ENCODE assay signal across 8 cellular contexts in the genomic region with DNA sequence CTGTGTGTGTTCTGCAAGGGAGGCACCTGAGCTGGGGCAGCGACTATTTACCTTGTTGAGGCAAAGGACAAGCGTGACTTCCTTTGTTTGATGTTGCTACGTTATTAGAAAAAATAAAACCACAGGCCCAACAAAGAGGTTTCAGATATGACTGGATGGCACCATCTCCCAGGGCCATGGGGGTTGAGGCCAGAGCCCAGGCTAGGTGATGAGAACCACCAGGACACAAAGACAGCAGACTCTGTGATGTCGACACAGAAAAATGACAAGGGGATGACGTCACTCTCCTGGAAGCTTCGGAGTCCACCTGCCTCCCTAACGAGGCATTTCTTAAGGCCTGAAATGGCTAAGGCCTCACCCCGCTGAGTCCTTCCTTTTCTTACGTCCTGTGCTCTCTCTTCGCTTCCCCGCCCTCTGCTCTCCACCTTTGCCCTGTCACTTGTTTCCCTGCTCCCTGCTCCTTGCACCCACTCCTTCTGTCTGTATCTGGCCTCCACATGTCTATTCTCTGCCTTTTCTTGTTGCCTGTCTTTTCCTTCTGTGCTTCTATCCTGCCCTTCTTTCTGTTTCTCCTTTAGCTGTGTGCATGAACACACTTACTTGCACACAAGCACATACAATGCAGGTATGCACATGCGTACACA.
DNase-seq lines count a peak whose midpoint lies in the region; ATAC-seq and TF ChIP-seq lines count a peak whose summit lies in the region.

No MANE protein-coding gene starts in this region.

- no peak for ATAC-seq in HG03039 (IDR thresholded peaks at IDR 0.05; ENCODE audit: unreplicated experiment)

- H3K36me3 Mint-ChIP-seq in activated naive CD4-positive, alpha-beta T cell treated with anti-CD3 and anti-CD28 coated beads for 36 hours (ENCODE audit: low read depth), result no peaks in the 10 kb centered on the region

- H3K9me3 ChIP-seq in mesodermal cell (ENCODE audit: control insufficient read depth, low read length), result no peaks in the 10 kb centered on the region

- CTCF ChIA-PET in activated naive CD4-positive, alpha-beta T cell treated with anti-CD3 and anti-CD28 coated beads for 36 hours (lab: Charles Lee), result interaction anchor here (0.9 to 1.6 kb wide), 3 partner anchors 9 to 282 kb away, joined by 4 to 5 read pairs (median 4); no protein-coding TSS in a partner anchor

- TF ChIP-seq CTCF in HL-60 (IDR thresholded peaks at IDR 0.05; ENCODE audit: insufficient read depth, low read length), result no peak

- H3K4me3 Mint-ChIP-seq in activated naive CD4-positive, alpha-beta T cell treated with anti-CD3 and anti-CD28 coated beads for 36 hours, result no peak overlapping the region

- no peaks in the 10 kb centered on the region for H3K36me3 ChIP-seq in mesodermal cell (ENCODE audit: control insufficient read depth, insufficient read depth, low read length)

- H3K4me3 ChIP-seq in HL-60 (replicated peaks; ENCODE audit: insufficient read depth, low read length) (no peak overlapping the region), mesodermal cell (ENCODE audit: extremely low read depth, insufficient read depth, low read length, poor library complexity, severe bottlenecking) (no peak overlapping the region)

- H3K27ac Mint-ChIP-seq in activated naive CD4-positive, alpha-beta T cell treated with anti-CD3 and anti-CD28 coated beads for 36 hours, result no peak overlapping the region

- peaks cover 37% of the 10 kb centered on the region for H3K4me1 Mint-ChIP-seq in activated naive CD4-positive, alpha-beta T cell treated with anti-CD3 and anti-CD28 coated beads for 36 hours (ENCODE audit: low read depth)

- H3K4me1 ChIP-seq in mesodermal cell (ENCODE audit: control insufficient read depth, insufficient read depth, low read length, poor library complexity, severe bottlenecking), result peaks cover 24% of the 10 kb centered on the region

- H3K9me3 Mint-ChIP-seq in activated naive CD4-positive, alpha-beta T cell treated with anti-CD3 and anti-CD28 coated beads for 36 hours, result peaks cover 5% of the 10 kb centered on the region

- peak overlapping the region; percentile 16; the same call in 1 of the 2 replicates for H3K27ac ChIP-seq in HL-60 (replicated peaks)
- peak overlapping the region; percentile 30 for H3K27ac ChIP-seq in mesodermal cell (ENCODE audit: low read depth, low read length, severe bottlenecking)

- intact Hi-C loops in activated naive CD4-positive, alpha-beta T cell treated with anti-CD3 and anti-CD28 coated beads for 36 hours (cut with micrococcal nuclease), result loop anchor here (1.0 to 5.0 kb wide), 6 partner anchors 65 to 1573 kb away; a partner anchor contains a TSS

- WGBS in mesodermal cell (ENCODE audit: insufficient coverage in 2 of 2), 2 experiments, result 75 to 81% methylated on average over 11 to 12 of the region's 12 CpGs

- peak; percentile 39 for DNase-seq in activated naive CD4-positive, alpha-beta T cell treated with anti-CD3 and anti-CD28 coated beads for 36 hours
- no peak for DNase-seq in activated naive CD4-positive, alpha-beta T cell treated with anti-CD3 and anti-CD28 coated beads, Interleukin-2, amount 50 U/mL, for 16 hours
- DNase-seq in HL-60 (ENCODE audit: low read depth in 1 of 2, low spot score in 1 of 2) (peak; percentile 32 to 48), DMS 273 treated with DMSO at 0.1 percent for 48 hours (lab: John Stamatoyannopoulos, UW) (no peak), AML-193 (lab: John Stamatoyannopoulos, UW) (no peak)
- DNase-seq in activated CD4-positive, alpha-beta T cell treated with anti-CD3 and anti-CD28 coated beads, Interleukin-2, amount 50 U/mL, for 1 hour, result peak; percentile 37

- no peaks in the 10 kb centered on the region for H3K27me3 ChIP-seq in HL-60 (ENCODE audit: insufficient read depth, poor library complexity, severe bottlenecking)

- H3K27me3 Mint-ChIP-seq in activated naive CD4-positive, alpha-beta T cell treated with anti-CD3 and anti-CD28 coated beads for 36 hours (ENCODE audit: low read depth), result peaks cover 7% of the 10 kb centered on the region

Comparison
In these comparisons a context has a peak if more than half of its experiments do, and no peak if none do; other contexts are left out.
1. DNase-seq: peak in activated naive CD4-positive, alpha-beta T cell treated with anti-CD3 and anti-CD28 coated beads for 36 hours (single experiment), HL-60 (2 of 2) and activated CD4-positive, alpha-beta T cell treated with anti-CD3 and anti-CD28 coated beads, Interleukin-2, amount 50 U/mL, for 1 hour (single experiment); none in activated naive CD4-positive, alpha-beta T cell treated with anti-CD3 and anti-CD28 coated beads, Interleukin-2, amount 50 U/mL, for 16 hours (single experiment), DMS 273 treated with DMSO at 0.1 percent for 48 hours (single experiment) and AML-193 (0 of 2).